14 cellular contexts compared by ENCODE assay signal in the genomic region with DNA sequence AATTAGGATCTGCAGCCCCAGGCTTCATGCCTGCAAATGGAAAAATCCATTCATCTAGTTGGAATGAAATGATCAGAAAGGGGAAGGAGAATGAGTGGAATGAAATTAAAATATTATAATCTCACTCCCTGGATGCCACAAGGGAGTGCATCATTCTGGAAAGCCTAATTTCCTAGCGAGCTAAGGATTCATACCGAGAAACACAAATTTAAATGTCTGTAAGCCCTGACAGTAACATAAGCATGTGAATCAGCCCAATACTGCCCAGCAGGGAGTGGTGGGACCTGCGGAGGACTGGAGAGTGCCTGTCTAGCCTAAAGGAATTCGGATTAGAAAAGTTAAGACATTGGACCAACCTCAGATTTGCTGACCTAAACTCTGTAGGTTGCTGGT. TPM values are rescaled to one million over a fixed set of nuclear protein-coding genes. Genes with fewer than 3 reads are reported as not detected.
DNase-seq lines count a peak whose midpoint lies in the region; ATAC-seq and TF ChIP-seq lines count a peak whose summit lies in the region.
"Had no signal": no experiment of that assay in that cellular context is flagged by ENCODE, and none has a peak within 500 bp of the region (broad histone marks: within the 10 kb centered on the region; RNA-seq: fewer than 3 reads in every experiment).

No MANE protein-coding gene starts in this region.

- H3K27ac Mint-ChIP-seq in activated naive CD4-positive, alpha-beta T cell treated with anti-CD3 and anti-CD28 coated beads, Interleukin-2, amount 50 U/mL, for 72 hours: peak overlapping the region; percentile 23 to 48

- H3K4me3 ChIP-seq in SK-N-MC (0 out of 2 replicates have a peak overlapping the region, but pooled peaks have one; percentile 2), thyroid gland (replicated peaks in 1 of 3) (no peak overlapping the region)
- H3K4me3 ChIP-seq: prostate gland, upper lobe of right lung had no signal

- H3K36me3 ChIP-seq in SK-N-MC (ENCODE audit: insufficient read depth, low read length): no peaks in the 10 kb centered on the region
- H3K36me3 ChIP-seq in thyroid gland: no peaks in the 10 kb centered on the region

- peaks cover 23 to 54% of the 10 kb centered on the region in 2 donors for H3K36me3 Mint-ChIP-seq in activated naive CD4-positive, alpha-beta T cell treated with anti-CD3 and anti-CD28 coated beads, Interleukin-2, amount 50 U/mL, for 72 hours

- TF ChIP-seq CTCF in thyroid gland (IDR thresholded peaks at IDR 0.05): no peak

- TF ChIP-seq POLR2A in thyroid gland (IDR thresholded peaks at IDR 0.05): no peak

- H3K27me3 ChIP-seq in thyroid gland: no peaks in the 10 kb centered on the region
- H3K27me3 ChIP-seq: upper lobe of right lung had no signal

- POLR2A ChIA-PET in HEK293T (lab: Yijun Ruan, JAX): no interaction called here

- 75 to 82% methylated on average over 4 of the region's 4 CpGs for WGBS in thyroid gland, 2 donors

- peaks cover 18 to 41% of the 10 kb centered on the region in 2 donors for H3K4me1 ChIP-seq in thyroid gland
- H3K4me1 ChIP-seq: prostate gland, upper lobe of right lung had no signal

- intact Hi-C loops in thyroid gland (cut with DNase I): no loop called here

- no peaks in the 10 kb centered on the region for H3K9me3 ChIP-seq in SK-N-MC (ENCODE audit: low read depth, low read length)
- no peaks in the 10 kb centered on the region for H3K9me3 ChIP-seq in thyroid gland
- H3K9me3 ChIP-seq: prostate gland, upper lobe of right lung had no signal

- H3K9ac ChIP-seq in SK-N-MC (ENCODE audit: insufficient read length): no peak overlapping the region

- CTCF ChIA-PET in HEK293T (lab: Yijun Ruan, JAX): interaction anchor here (1.0 kb wide), 1 partner anchor 13 kb away, joined by 3 read pairs; no protein-coding TSS in a partner anchor

- no peak for DNase-seq in activated naive CD4-positive, alpha-beta T cell treated with anti-CD3 and anti-CD28 coated beads, Interleukin-2, amount 50 U/mL, for 72 hours (ENCODE audit: low spot score in 2 of 2)
- DNase-seq in activated naive CD4-positive, alpha-beta T cell (lab: John Stamatoyannopoulos, UW): no peak
- DNase-seq in SK-N-MC (ENCODE audit: low read depth, low spot score): no peak
- peak; percentile 41 for DNase-seq in iPS DF 4.7 (ENCODE audit: extremely low read depth, low spot score)
- DNase-seq in thyroid gland: no peak
- no peak for DNase-seq in HEK293T (ENCODE audit: extremely low spot score)
- DNase-seq: dermis blood vessel endothelial cell; DND-41; NCI-H774; stimulated activated CD4-positive, alpha-beta T cell treated with anti-CD3 and anti-CD28 coated beads, Interleukin-15, amount 100 ng/mL, for 24 hours; upper lobe of right lung had no signal

- peak in 1 of 2 donors; percentile 44 for ATAC-seq in activated naive CD4-positive, alpha-beta T cell treated with anti-CD3 and anti-CD28 coated beads, Interleukin-2, amount 50 U/mL, for 72 hours
- ATAC-seq in HG02763 (IDR thresholded peaks at IDR 0.05; ENCODE audit: unreplicated experiment) (no peak), GM21528 (IDR thresholded peaks at IDR 0.05; ENCODE audit: low FRiP score, unreplicated experiment) (no peak)
- ATAC-seq: upper lobe of right lung had no signal

- peaks cover 0 to 8% of the 10 kb centered on the region in 2 donors for H3K9me3 Mint-ChIP-seq in activated naive CD4-positive, alpha-beta T cell treated with anti-CD3 and anti-CD28 coated beads, Interleukin-2, amount 50 U/mL, for 72 hours

- H3K27ac ChIP-seq in SK-N-MC (0 out of 2 replicates have a peak overlapping the region, but pooled peaks have one; percentile 65), thyroid gland (peak overlapping the region; percentile 62 to 69 (median 69))
- H3K27ac ChIP-seq: upper lobe of right lung had no signal

TF ChIP-seq in HEK293T, 16 proteins besides CTCF, POLR2A, EP300 and RAD21:
- TF ChIP-seq FOXA1 (IDR thresholded peaks at IDR 0.05): no peak
- no peak for TF ChIP-seq HDGF (IDR thresholded peaks at IDR 0.05; ENCODE audit: borderline replicate concordance)
- TF ChIP-seq FOXM1 (IDR thresholded peaks at IDR 0.05; ENCODE audit: borderline replicate concordance): no peak
- TF ChIP-seq ARNT (IDR thresholded peaks at IDR 0.05): no peak
- TF ChIP-seq ELF4 (IDR thresholded peaks at IDR 0.05): no peak
- no peak for TF ChIP-seq LEF1 (IDR thresholded peaks at IDR 0.05; ENCODE audit: borderline replicate concordance)
- TF ChIP-seq SUZ12 (IDR thresholded peaks at IDR 0.05): no peak
- TF ChIP-seq, protein P1, sequence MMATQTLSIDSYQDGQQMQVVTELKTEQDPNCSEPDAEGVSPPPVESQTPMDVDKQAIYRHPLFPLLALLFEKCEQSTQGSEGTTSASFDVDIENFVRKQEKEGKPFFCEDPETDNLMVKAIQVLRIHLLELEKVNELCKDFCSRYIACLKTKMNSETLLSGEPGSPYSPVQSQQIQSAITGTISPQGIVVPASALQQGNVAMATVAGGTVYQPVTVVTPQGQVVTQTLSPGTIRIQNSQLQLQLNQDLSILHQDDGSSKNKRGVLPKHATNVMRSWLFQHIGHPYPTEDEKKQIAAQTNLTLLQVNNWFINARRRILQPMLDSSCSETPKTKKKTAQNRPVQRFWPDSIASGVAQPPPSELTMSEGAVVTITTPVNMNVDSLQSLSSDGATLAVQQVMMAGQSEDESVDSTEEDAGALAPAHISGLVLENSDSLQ (IDR thresholded peaks at IDR 0.05): no peak
- TF ChIP-seq L3MBTL2 (conservative IDR thresholded peaks at IDR 0.05): no peak
- TF ChIP-seq BHLHE40 (IDR thresholded peaks at IDR 0.05; ENCODE audit: borderline replicate concordance): no peak
- no peak for TF ChIP-seq CTBP1 (IDR thresholded peaks at IDR 0.05; ENCODE audit: borderline replicate concordance)
- no peak for TF ChIP-seq ZNF384 (IDR thresholded peaks at IDR 0.05)
- TF ChIP-seq SP1 (IDR thresholded peaks at IDR 0.05): no peak
- no peak for TF ChIP-seq NFRKB (IDR thresholded peaks at IDR 0.05)
- TF ChIP-seq FOXK2 (IDR thresholded peaks at IDR 0.05): no peak
- no peak for TF ChIP-seq TARDBP (IDR thresholded peaks at IDR 0.05)

RNA-seq across cellular contexts. Expression of a gene that starts 38.3 kb away (rescaled TPM):
- total RNA-seq in activated naive CD4-positive, alpha-beta T cell treated with anti-CD3 and anti-CD28 coated beads, Interleukin-2, amount 50 U/mL, for 72 hours: 10 to 100 TPM; 43.6 to 51.8 TPM
- 10 to 100 TPM; 25.6 to 37.9 (median 35.2) TPM for total RNA-seq in thyroid gland

RNA-seq across cellular contexts. Expression of a gene that starts 48.8 kb away (rescaled TPM):
- 10 to 100 TPM; 40.7 to 66.1 TPM for total RNA-seq in activated naive CD4-positive, alpha-beta T cell treated with anti-CD3 and anti-CD28 coated beads, Interleukin-2, amount 50 U/mL, for 72 hours
- total RNA-seq in thyroid gland: 100 to 1,000 TPM in 3 of 4 donors, 10 to 100 TPM in 1; 71.2 to 145 (median 121) TPM

RNA-seq across cellular contexts. Expression of a gene that starts 50.8 kb away (rescaled TPM):
- 1 to 10 TPM; 6.1 to 7.0 TPM for total RNA-seq in activated naive CD4-positive, alpha-beta T cell treated with anti-CD3 and anti-CD28 coated beads, Interleukin-2, amount 50 U/mL, for 72 hours
- 1 to 10 TPM; 5.2 to 8.9 (median 7.0) TPM for total RNA-seq in thyroid gland
